8 cellular contexts compared by ENCODE assay signal in genomic region chr5:102561894-102562760, GRCh38.
DNase-seq lines count a peak whose midpoint lies in the region; TF ChIP-seq lines count a peak whose summit lies in the region.

No MANE protein-coding gene starts in this region.

- H3K4me2 ChIP-seq in GM23248 (ENCODE audit: unreplicated experiment) (no peak overlapping the region), osteoblast (ENCODE audit: insufficient read depth, low read length) (peak overlapping the region; percentile 2)

- H3K27ac ChIP-seq in GM23248, result no peak overlapping the region
- no peak overlapping the region for H3K27ac ChIP-seq in osteoblast (ENCODE audit: low read depth, low read length)

- no peaks in the 10 kb centered on the region for H3K36me3 ChIP-seq in GM23248 (ENCODE audit: low read depth)
- H3K36me3 ChIP-seq in osteoblast (ENCODE audit: insufficient read depth, low read length), result no peaks in the 10 kb centered on the region

- H2AFZ ChIP-seq in GM23248 (no peak overlapping the region), osteoblast (ENCODE audit: low read length) (peak overlapping the region; percentile 2)

- no peaks in the 10 kb centered on the region for H3K9me2 ChIP-seq in GM23248 (ENCODE audit: insufficient read depth)

- H3F3A ChIP-seq in GM23248 (ENCODE audit: insufficient read depth), result no peaks in the 10 kb centered on the region

- H3K27me3 ChIP-seq in GM23248 (replicated peaks; ENCODE audit: insufficient read depth) (no peaks in the 10 kb centered on the region; the same call in 1 of the 2 replicates), osteoblast (ENCODE audit: insufficient read depth, low read length) (no peaks in the 10 kb centered on the region)

- H3K79me2 ChIP-seq in GM23248 (ENCODE audit: insufficient read depth) (no peaks in the 10 kb centered on the region), osteoblast (ENCODE audit: insufficient read depth, low read length) (no peaks in the 10 kb centered on the region)

- no peak overlapping the region for H3K4me3 ChIP-seq in GM23248
- no peak overlapping the region for H3K4me3 ChIP-seq in osteoblast (ENCODE audit: insufficient read depth, low read length)

- no peak overlapping the region for H3K9ac ChIP-seq in GM23248

- TF ChIP-seq CTCF in osteoblast (IDR thresholded peaks at IDR 0.05; ENCODE audit: extremely low read depth, low read depth, low read length), result peak; percentile 97

- H3K9me3 ChIP-seq in GM23248 (ENCODE audit: low read depth) (no peaks in the 10 kb centered on the region), osteoblast (ENCODE audit: low read depth, low read length) (no peaks in the 10 kb centered on the region)

- H4K20me1 ChIP-seq in GM23248 (ENCODE audit: insufficient read depth) (no peaks in the 10 kb centered on the region), osteoblast (ENCODE audit: insufficient read depth, low read length) (no peaks in the 10 kb centered on the region)

- peaks cover 3% of the 10 kb centered on the region; the same call in 1 of the 2 replicates for H3K4me1 ChIP-seq in GM23248 (ENCODE audit: insufficient read depth)
- H3K4me1 ChIP-seq in osteoblast (ENCODE audit: insufficient read depth, low read length), result no peaks in the 10 kb centered on the region

- WGBS in GM23248 (ENCODE audit: low coverage in 1 of 2, low lambda C conversion rate in 2 of 2, missing lambda C conversion rate in 2 of 2), 2 experiments, result 38 to 39% methylated on average over 11 of the region's 11 CpGs

- in situ Hi-C loops in GM23248 (cut with MboI), result loop anchor here (10.0 kb wide), 1 partner anchor 483 kb away; no protein-coding TSS in a partner anchor

- DNase-seq in DMS53 (lab: John Stamatoyannopoulos, UW) (peak; percentile 65), DMS53 treated with DMSO at 0.1 percent for 48 hours (lab: John Stamatoyannopoulos, UW; ENCODE audit: unreplicated experiment) (no peak), GM23248 (peak; percentile 48), NCI-H1048 (lab: John Stamatoyannopoulos, UW) (peak; percentile 12), ecto neural progenitor cell (ENCODE audit: low spot score) (peak; percentile 59), osteoblast (ENCODE audit: insufficient read length, low spot score, missing footprints) (peak; percentile 3), NCI-H187 (lab: John Stamatoyannopoulos, UW) (no peak), AG08395 (ENCODE audit: low spot score) (no peak)

Comparison
In these comparisons a context has a peak if more than half of its experiments do, and no peak if none do; other contexts are left out.
1. DNase-seq: peak in DMS53 (single experiment), GM23248 (single experiment), NCI-H1048 (single experiment), ecto neural progenitor cell (single experiment) and osteoblast (single experiment); none in DMS53 treated with DMSO at 0.1 percent for 48 hours (single experiment), NCI-H187 (0 of 2) and AG08395 (single experiment).